In genomic region chr4:107989162-107989536, GRCh38 we compare ENCODE assay signal across 8 cellular contexts. TPM values are rescaled to one million over a fixed set of nuclear protein-coding genes. Genes with fewer than 3 reads are reported as not detected.
A peak's percentile ranks its signal among the peaks of the same experiment; 100 is the strongest.
DNase-seq lines count a peak whose midpoint lies in the region; ATAC-seq and TF ChIP-seq lines count a peak whose summit lies in the region.

No MANE protein-coding gene starts in this region.

- no peaks in the 10 kb centered on the region for H3K9me3 Mint-ChIP-seq in activated naive CD8-positive, alpha-beta T cell (ENCODE audit: low read depth)

- no peaks in the 10 kb centered on the region for H3K27me3 Mint-ChIP-seq in activated naive CD8-positive, alpha-beta T cell

- H3K27me3 ChIP-seq in H7 (ENCODE audit: control insufficient read depth, insufficient read depth, low read length) (no peaks in the 10 kb centered on the region), thoracic aorta (replicated peaks; ENCODE audit: insufficient read depth) (no peaks in the 10 kb centered on the region)

- peaks cover 29 to 60% of the 10 kb centered on the region in 2 donors for H3K4me1 ChIP-seq in thoracic aorta (ENCODE audit: control insufficient read depth in 1 of 2, low read depth in 2 of 2)

- H3K9me3 ChIP-seq in thoracic aorta, result no peaks in the 10 kb centered on the region

- no peaks in the 10 kb centered on the region for H3K36me3 Mint-ChIP-seq in activated naive CD8-positive, alpha-beta T cell

- ATAC-seq in thoracic aorta (ENCODE audit: insufficient number of reproducible peaks, low FRiP score, low read depth), result peak; percentile 52

- H3K4me1 Mint-ChIP-seq in activated naive CD8-positive, alpha-beta T cell (ENCODE audit: low read depth), result peaks cover 54% of the 10 kb centered on the region

- peak overlapping the region; percentile 90 to 97 for H3K27ac ChIP-seq in thoracic aorta

- peak overlapping the region; percentile 71 for H3K27ac Mint-ChIP-seq in activated naive CD8-positive, alpha-beta T cell

- no peaks in the 10 kb centered on the region for H3K36me3 ChIP-seq in H7 (replicated peaks; ENCODE audit: control insufficient read depth, insufficient read depth, low read length)
- H3K36me3 ChIP-seq in thoracic aorta, result no peaks in the 10 kb centered on the region

- peak overlapping the region; percentile 79 for H3K4me3 ChIP-seq in H7 (ENCODE audit: insufficient read depth, low read depth, low read length)
- peak overlapping the region; percentile 93 for H3K4me3 ChIP-seq in thoracic aorta

- DNase-seq in AG08395 (ENCODE audit: low spot score) (peak; percentile 3), H7 (no peak), kidney tubule cell (ENCODE audit: low spot score) (peak; percentile 8), thoracic aorta (ENCODE audit: low spot score) (no peak), DMS 273 treated with DMSO at 0.1 percent for 48 hours (lab: John Stamatoyannopoulos, UW) (no peak), NCI-H146 (lab: John Stamatoyannopoulos, UW) (no peak)
- DNase-seq in stimulated activated CD4-positive, alpha-beta T cell treated with anti-CD3 and anti-CD28 coated beads, Interleukin-15, amount 100 ng/mL, for 24 hours, result no peak

- peak overlapping the region; percentile 90 for H3K4me3 Mint-ChIP-seq in activated naive CD8-positive, alpha-beta T cell

- no peak for TF ChIP-seq CTCF in thoracic aorta (IDR thresholded peaks at IDR 0.05)

RNA-seq across cellular contexts. Expression of gene HADH, which starts 0.5 kb away (rescaled TPM):
- total RNA-seq in H7 (2014; rRNA removed; shearing (Covaris generic)), result 14.5 and 17.7 TPM in 2 replicates
- total RNA-seq in thoracic aorta, result 10 to 100 TPM; 46.1 to 58.1 TPM

RNA-seq across cellular contexts. Expression of gene CYP2U1, which starts 57.8 kb away (rescaled TPM):
- 1.5 and 1.7 TPM in 2 replicates for total RNA-seq in H7 (2014; rRNA removed; shearing (Covaris generic))
- total RNA-seq in thoracic aorta, result 10 to 100 TPM; 19.6 to 21.1 TPM

Comparison
In these comparisons a context has a peak if more than half of its experiments do, and no peak if none do; other contexts are left out.
1. DNase-seq: peak in AG08395 (single experiment) and kidney tubule cell (single experiment); none in H7 (single experiment), thoracic aorta (single experiment), stimulated activated CD4-positive, alpha-beta T cell treated with anti-CD3 and anti-CD28 coated beads, Interleukin-15, amount 100 ng/mL, for 24 hours (single experiment), DMS 273 treated with DMSO at 0.1 percent for 48 hours (single experiment) and NCI-H146 (single experiment).